ENCODE assay signal across 9 cellular contexts in genomic region chr1:30103708-30104107, GRCh38.
"Had no signal": no experiment of that assay in that cellular context is flagged by ENCODE, and none has a peak within 500 bp of the region (broad histone marks: within the 10 kb centered on the region; RNA-seq: fewer than 3 reads in every experiment).

No MANE protein-coding gene starts in this region.

- ATAC-seq: HCT116, HepG2 had no signal

- H3K27ac ChIP-seq: GM23248, HL-60, KMS-11 had no signal

- H3K9me3 ChIP-seq: HAP-1 had no signal

- H3K36me3 ChIP-seq: HAP-1 had no signal

- H2AFZ ChIP-seq: GM23248 had no signal

- H3K4me3 Mint-ChIP-seq: IgD-negative memory B cell had no signal

- DNase-seq: GM23248, H7, KBM-7 had no signal

- H3K9ac ChIP-seq: GM23248, KMS-11 had no signal

- H3K27ac Mint-ChIP-seq: IgD-negative memory B cell had no signal

- H3K4me3 ChIP-seq: GM23248, HAP-1 had no signal

- H3K4me2 ChIP-seq: KMS-11 had no signal

- H3K4me1 ChIP-seq: HAP-1 had no signal
